ENCODE assay signal across 8 cellular contexts in genomic region chr17:3893003-3893719, GRCh38. TPM values are rescaled to one million over a fixed set of nuclear protein-coding genes. Genes with fewer than 3 reads are reported as not detected.
A peak's percentile ranks its signal among the peaks of the same experiment; 100 is the strongest.
DNase-seq lines count a peak whose midpoint lies in the region; ATAC-seq lines count a peak whose summit lies in the region.

Gene CAMKK1, minus strand, starts transcription at chr17:3893053. Its CDS starts 7,366 bp downstream, at chr17:3885687.

- H3K9me3 ChIP-seq in Karpas-422 (ENCODE audit: low read length) (no peaks in the 10 kb centered on the region), SJSA1 (replicated peaks) (no peaks in the 10 kb centered on the region)

- peak; percentile 81 for ATAC-seq in GM21825 (IDR thresholded peaks at IDR 0.05; ENCODE audit: unreplicated experiment)

- no peaks in the 10 kb centered on the region for H3K9me2 ChIP-seq in Karpas-422 (replicated peaks; ENCODE audit: insufficient read depth, low read length)

- H3K36me3 ChIP-seq in Karpas-422 (ENCODE audit: insufficient read depth, low read length) (no peaks in the 10 kb centered on the region), SJSA1 (peaks cover 13% of the 10 kb centered on the region)

- no peak within 1 kb of the TSS for H3K27ac ChIP-seq in Karpas-422 (ENCODE audit: low read length)
- peak within 1 kb of the TSS; percentile 67 for H3K27ac ChIP-seq in SJSA1

- peak within 1 kb of the TSS; percentile 86 for H2AFZ ChIP-seq in Karpas-422 (ENCODE audit: low read length)

- H3K4me3 ChIP-seq in Karpas-422 (ENCODE audit: low read length) (peak within 1 kb of the TSS; percentile 74), SJSA1 (peak within 1 kb of the TSS; percentile 68)

- peak within 1 kb of the TSS; percentile 86 for H3K4me2 ChIP-seq in Karpas-422 (ENCODE audit: low read depth, low read length, poor library complexity, severe bottlenecking)

- peaks cover 11% of the 10 kb centered on the region; the same call in 1 of the 2 replicates for H4K20me1 ChIP-seq in Karpas-422 (ENCODE audit: insufficient read depth, low read depth, low read length)

- DNase-seq in ELF-1 (ENCODE audit: low read depth, low spot score): peak; percentile 89
- DNase-seq in Karpas-422: peak; percentile 96
- DNase-seq in SJSA1 (ENCODE audit: low read depth in 1 of 2, low spot score in 2 of 2): peak; percentile 88 to 92
- DNase-seq in activated naive CD4-positive, alpha-beta T cell (lab: John Stamatoyannopoulos, UW): peak; percentile 65 to 86 (median 70)
- peak; percentile 98 for DNase-seq in germinal center (ENCODE audit: low spot score)
- DNase-seq in nucleus accumbens (lab: John Stamatoyannopoulos, UW): peak in 55 of 56 donors; percentile 24 to 86 (median 71)
- DNase-seq in superior temporal gyrus (ENCODE audit: extremely low spot score): peak; percentile 80

- no peaks in the 10 kb centered on the region for H3K79me2 ChIP-seq in Karpas-422 (ENCODE audit: low read length)

- no peaks in the 10 kb centered on the region for H3K27me3 ChIP-seq in Karpas-422 (ENCODE audit: low read length)
- no peaks in the 10 kb centered on the region for H3K27me3 ChIP-seq in SJSA1 (replicated peaks)

- peak within 1 kb of the TSS; percentile 62 for H3K9ac ChIP-seq in Karpas-422 (ENCODE audit: low read length)

- H3K4me1 ChIP-seq in Karpas-422 (ENCODE audit: low read length) (peaks cover 34% of the 10 kb centered on the region), SJSA1 (replicated peaks) (peaks cover 64% of the 10 kb centered on the region)

RNA-seq across cellular contexts. Expression of gene CAMKK1, which starts in this region (rescaled TPM):
- 0.07 and 0.58 TPM in 2 replicates for total RNA-seq in Karpas-422 (2014; rRNA removed; shearing (Covaris generic); ENCODE audit: low replicate concordance)
- total RNA-seq in SJSA1 (2014; rRNA removed; shearing (Covaris generic)): 12.0 and 15.3 TPM in 2 replicates

Comparison
In these comparisons a context has a peak if more than half of its experiments do, and no peak if none do; other contexts are left out.
1. Peak in DNase-seq, H3K4me3 ChIP-seq, H3K9ac ChIP-seq and H3K4me2 ChIP-seq in Karpas-422; RNA of the gene not detected or under 1 TPM.